ENCODE assay signal across 23 cellular contexts in genomic region chr11:47137476-47137875, GRCh38.
"Had no signal": no experiment of that assay in that cellular context is flagged by ENCODE, and none has a peak within 500 bp of the region (broad histone marks: within the 10 kb centered on the region; RNA-seq: fewer than 3 reads in every experiment).

No MANE protein-coding gene starts in this region.

- DNase-seq: activated CD4-positive, alpha-beta T cell treated with anti-CD3 and anti-CD28 coated beads for 4 hours; activated CD8-positive, alpha-beta memory T cell treated with anti-CD3 and anti-CD28 coated beads, Interleukin-2, amount 50 U/mL, for 4 hours; activated CD8-positive, alpha-beta T cell treated with anti-CD3 and anti-CD28 coated beads for 36 hours; activated effector memory CD4-positive, alpha-beta T cell treated with Interleukin-2 at 50 U/mL for 16 hours; activated naive CD4-positive, alpha-beta T cell; aorta; body of pancreas; NCI-H1048; NCI-H2029 treated with DMSO at 0.1 percent for 48 hours; NCI-H345; NCI-H510A; NCI-H526 treated with DMSO at 0.1 percent for 48 hours; PC-3; SHP77; SW 1271 had no signal

- H3K4me1 Mint-ChIP-seq: activated naive CD4-positive, alpha-beta T cell treated with anti-CD3 and anti-CD28 coated beads, Interleukin-2, amount 50 U/mL, for 24 hours had no signal

- FAIRE-seq: RCC 7860 had no signal

- ATAC-seq: activated CD4-positive, CD25-positive, alpha-beta regulatory T cell treated with anti-CD3 and anti-CD28 coated beads, Interleukin-2, amount 50 U/mL, for 24 hours; activated CD8-positive, alpha-beta T cell treated with anti-CD3 and anti-CD28 coated beads for 36 hours; body of pancreas; PC-3; SK-N-SH treated with all-trans-retinoic acid at 6 μM for 48 hours had no signal

- H3K9me3 ChIP-seq: body of pancreas had no signal

- H3K27ac Mint-ChIP-seq: activated CD8-positive, alpha-beta T cell treated with anti-CD3 and anti-CD28 coated beads for 36 hours; activated naive CD4-positive, alpha-beta T cell treated with anti-CD3 and anti-CD28 coated beads, Interleukin-2, amount 50 U/mL, for 24 hours; activated T-helper 1 cell treated with anti-CD3 and anti-CD28 coated beads, Interleukin-12 subunit alpha, Interleukin-12 subunit beta, Interleukin-2, Interleukin-4 antibody, amounts not matched to agents 30 ng/mL and 10 ng/mL and 1 ng/mL, durations not matched to agents 14 hours and 24 hours and 36 hours; T-helper 1 cell treated with Interleukin-12 subunit alpha and Interleukin-12 subunit beta and Interleukin-4 antibody, amounts not matched to agents 30 μg/mL and 1 μg/mL, for 36 hours had no signal

- H3K4me3 Mint-ChIP-seq: activated CD8-positive, alpha-beta T cell treated with anti-CD3 and anti-CD28 coated beads for 36 hours; activated naive CD4-positive, alpha-beta T cell treated with anti-CD3 and anti-CD28 coated beads, Interleukin-2, amount 50 U/mL, for 24 hours; activated T-helper 1 cell treated with anti-CD3 and anti-CD28 coated beads, Interleukin-12 subunit alpha, Interleukin-12 subunit beta, Interleukin-2, Interleukin-4 antibody, amounts not matched to agents 30 ng/mL and 10 ng/mL and 1 ng/mL, durations not matched to agents 14 hours and 24 hours and 36 hours; central memory CD8-positive, alpha-beta T cell; T-helper 1 cell treated with Interleukin-12 subunit alpha and Interleukin-12 subunit beta and Interleukin-4 antibody, amounts not matched to agents 30 μg/mL and 1 μg/mL, for 36 hours had no signal

- H3K9me3 Mint-ChIP-seq: activated CD8-positive, alpha-beta T cell treated with anti-CD3 and anti-CD28 coated beads for 36 hours; activated naive CD4-positive, alpha-beta T cell treated with anti-CD3 and anti-CD28 coated beads, Interleukin-2, amount 50 U/mL, for 24 hours; activated T-helper 1 cell treated with anti-CD3 and anti-CD28 coated beads, Interleukin-12 subunit alpha, Interleukin-12 subunit beta, Interleukin-2, Interleukin-4 antibody, amounts not matched to agents 30 ng/mL and 10 ng/mL and 1 ng/mL, durations not matched to agents 14 hours and 24 hours and 36 hours; central memory CD8-positive, alpha-beta T cell; T-helper 1 cell treated with Interleukin-12 subunit alpha and Interleukin-12 subunit beta and Interleukin-4 antibody, amounts not matched to agents 30 μg/mL and 1 μg/mL, for 36 hours had no signal

- H3K27ac ChIP-seq: body of pancreas, SJSA1 had no signal

- H3K27me3 Mint-ChIP-seq: activated CD8-positive, alpha-beta T cell treated with anti-CD3 and anti-CD28 coated beads for 36 hours; activated naive CD4-positive, alpha-beta T cell treated with anti-CD3 and anti-CD28 coated beads, Interleukin-2, amount 50 U/mL, for 24 hours; central memory CD8-positive, alpha-beta T cell had no signal

- H3K4me3 ChIP-seq: body of pancreas, SJSA1 had no signal
